In the genomic region with DNA sequence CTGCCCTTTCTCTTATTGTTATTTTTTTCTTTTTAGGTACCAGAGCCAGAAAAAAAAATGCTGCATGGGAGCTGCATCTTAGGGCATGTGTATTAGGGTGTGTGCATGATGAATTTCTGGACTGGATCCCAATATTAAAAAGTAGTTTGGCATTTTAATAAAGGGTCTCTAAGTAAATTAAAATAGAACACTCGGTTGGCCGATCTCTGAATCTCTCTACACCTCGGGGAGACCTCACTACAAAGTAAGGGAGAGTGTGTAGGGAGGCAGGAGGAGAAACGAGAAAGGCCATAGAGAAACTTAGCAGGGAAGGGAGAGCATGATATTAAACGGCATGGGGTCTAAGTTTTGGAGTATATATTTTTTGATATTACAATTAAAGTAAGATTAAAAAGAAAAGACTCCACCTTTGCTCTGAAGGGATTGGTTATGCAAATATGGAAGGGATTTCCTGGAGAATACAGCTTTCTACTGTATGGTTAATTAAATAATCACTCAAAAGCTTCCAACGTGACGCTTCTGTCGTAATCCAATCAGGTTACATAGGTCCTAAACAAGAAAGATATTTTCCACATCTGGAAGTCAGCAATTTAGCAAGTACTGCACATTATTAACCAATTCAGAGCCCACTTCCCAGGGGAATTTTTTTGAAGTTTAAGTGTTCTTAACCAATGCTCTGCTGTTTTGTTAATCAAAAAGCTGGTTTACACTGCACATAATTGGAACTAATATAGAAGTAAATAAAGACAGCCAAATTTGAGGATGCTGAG, we compare ENCODE assay signal across 9 cellular contexts. TPM values are rescaled to one million over a fixed set of nuclear protein-coding genes. Genes with fewer than 3 reads are reported as not detected.
DNase-seq lines count a peak whose midpoint lies in the region; ATAC-seq and TF ChIP-seq lines count a peak whose summit lies in the region.
"Had no signal": no experiment of that assay in that cellular context is flagged by ENCODE, and none has a peak within 500 bp of the region (broad histone marks: within the 10 kb centered on the region; RNA-seq: fewer than 3 reads in every experiment).

No MANE protein-coding gene starts in this region.

- DNase-seq in KBM-7 (peak; percentile 18), stomach (no peak), NK-92 (lab: John Stamatoyannopoulos, UW; ENCODE audit: unreplicated experiment) (no peak), MM.1S (no peak)
- no peak for DNase-seq in activated naive CD8-positive, alpha-beta T cell treated with anti-CD3 and anti-CD28 coated beads, Interleukin-2, amount 50 U/mL, for 24 hours

- no peaks in the 10 kb centered on the region for H3K9me3 Mint-ChIP-seq in activated naive CD8-positive, alpha-beta T cell treated with anti-CD3 and anti-CD28 coated beads, Interleukin-2, amount 50 U/mL, for 24 hours
- H3K9me3 Mint-ChIP-seq: endodermal cell had no signal

- H3K27ac ChIP-seq in stomach (peak overlapping the region in 4 of 5 donors; percentile 90 to 97 (median 93)), MM.1S (ENCODE audit: low read length) (no peak overlapping the region)

- 0 out of 2 replicates have a peak, but pooled peaks cover 6% of the 10 kb centered on the region for H3F3A ChIP-seq in MM.1S (ENCODE audit: insufficient read depth, low read length)

- H3K27ac Mint-ChIP-seq in activated naive CD8-positive, alpha-beta T cell treated with anti-CD3 and anti-CD28 coated beads, Interleukin-2, amount 50 U/mL, for 24 hours: no peak overlapping the region
- H3K27ac Mint-ChIP-seq: endodermal cell had no signal

- ATAC-seq in activated naive CD8-positive, alpha-beta T cell treated with anti-CD3 and anti-CD28 coated beads, Interleukin-2, amount 50 U/mL, for 24 hours: no peak
- no peak for ATAC-seq in HG03135 (IDR thresholded peaks at IDR 0.05; ENCODE audit: unreplicated experiment)
- ATAC-seq in GM18502 (IDR thresholded peaks at IDR 0.05; ENCODE audit: poor library complexity, unreplicated experiment): no peak

- H3K79me2 ChIP-seq in MM.1S (ENCODE audit: low read length): no peaks in the 10 kb centered on the region

- no peaks in the 10 kb centered on the region for H3K9me2 ChIP-seq in MM.1S (replicated peaks; ENCODE audit: insufficient read depth, low read length)

- H3K4me1 ChIP-seq in iPS-15b (ENCODE audit: control insufficient read depth, insufficient read depth, low read length): peaks cover 6% of the 10 kb centered on the region
- H3K4me1 ChIP-seq in stomach: peaks cover 21 to 73% (median 46%) of the 10 kb centered on the region in 4 donors
- peaks cover 13% of the 10 kb centered on the region for H3K4me1 ChIP-seq in MM.1S (ENCODE audit: low read length)

- H2AFZ ChIP-seq in MM.1S (ENCODE audit: low read length): no peak overlapping the region

- H3K4me2 ChIP-seq in MM.1S (ENCODE audit: low read depth, low read length): no peak overlapping the region

- H3K36me3 ChIP-seq in iPS-15b (ENCODE audit: control insufficient read depth, insufficient read depth, low read length) (no peaks in the 10 kb centered on the region), stomach (no peaks in the 10 kb centered on the region), MM.1S (replicated peaks; ENCODE audit: insufficient read depth, low read length) (no peaks in the 10 kb centered on the region)

- WGBS in stomach, 5 donors: 16 to 26% (median 20%) methylated on average over 8 of the region's 8 CpGs

- in situ Hi-C loops in KBM-7 (cut with MboI; ENCODE audit: low pct_unique_long_range_greater_than_20kb, low sequenced_read_pairs): no loop called here

- TF ChIP-seq POLR2A in stomach (IDR thresholded peaks at IDR 0.05): no peak

- peak overlapping the region; percentile 6 for H3K4me3 Mint-ChIP-seq in activated naive CD8-positive, alpha-beta T cell treated with anti-CD3 and anti-CD28 coated beads, Interleukin-2, amount 50 U/mL, for 24 hours
- H3K4me3 Mint-ChIP-seq: endodermal cell had no signal

- H3K9me3 ChIP-seq in iPS-15b (ENCODE audit: control insufficient read depth, insufficient read depth, low read length) (no peaks in the 10 kb centered on the region), stomach (no peaks in the 10 kb centered on the region), MM.1S (replicated peaks; ENCODE audit: insufficient read depth, low read length) (no peaks in the 10 kb centered on the region)

- peaks cover 27% of the 10 kb centered on the region for H3K4me1 Mint-ChIP-seq in activated naive CD8-positive, alpha-beta T cell treated with anti-CD3 and anti-CD28 coated beads, Interleukin-2, amount 50 U/mL, for 24 hours

- TF ChIP-seq CTCF in stomach (IDR thresholded peaks at IDR 0.05) (no peak), MM.1S (IDR thresholded peaks at IDR 0.05; ENCODE audit: low read length) (no peak)

- H3K27me3 ChIP-seq in iPS-15b (ENCODE audit: control insufficient read depth, insufficient read depth, low read length): peaks cover 50% of the 10 kb centered on the region
- H3K27me3 ChIP-seq in stomach: peaks cover 6 to 96% (median 39%) of the 10 kb centered on the region in 3 donors
- peaks cover 75% of the 10 kb centered on the region for H3K27me3 ChIP-seq in MM.1S (replicated peaks; ENCODE audit: insufficient read depth, low read length)

- H3K9ac ChIP-seq in iPS-15b (ENCODE audit: low read depth, low read length): no peak overlapping the region
- no peak overlapping the region for H3K9ac ChIP-seq in MM.1S (ENCODE audit: low read length)

- intact Hi-C loops in stomach (cut with DNase I; ENCODE audit: low total_unique reads): no loop called here

- no peak for TF ChIP-seq EP300 in stomach (IDR thresholded peaks at IDR 0.05)

- no peaks in the 10 kb centered on the region for H4K20me1 ChIP-seq in MM.1S (ENCODE audit: insufficient read depth, low read length)

- peaks cover 2% of the 10 kb centered on the region for H3K36me3 Mint-ChIP-seq in activated naive CD8-positive, alpha-beta T cell treated with anti-CD3 and anti-CD28 coated beads, Interleukin-2, amount 50 U/mL, for 24 hours (ENCODE audit: low read depth)

- H3K4me3 ChIP-seq in iPS-15b (ENCODE audit: low read depth, low read length): peak overlapping the region; percentile 11
- H3K4me3 ChIP-seq in stomach: peak overlapping the region; percentile 60 to 70 (median 67)
- H3K4me3 ChIP-seq in MM.1S (ENCODE audit: low read length): no peak overlapping the region

- peaks cover 43% of the 10 kb centered on the region for H3K27me3 Mint-ChIP-seq in activated naive CD8-positive, alpha-beta T cell treated with anti-CD3 and anti-CD28 coated beads, Interleukin-2, amount 50 U/mL, for 24 hours

RNA-seq across cellular contexts. Expression of gene ZEB2, which starts 1.0 kb away (rescaled TPM):
- total RNA-seq in stomach: 100 to 1,000 TPM in 1 of 5 donors, 10 to 100 TPM in 4; 13.0 to 161 (median 53.6) TPM
- polyA plus RNA-seq in stomach: 10 to 100 TPM; 10.7 to 48.0 (median 38.3) TPM
